Comparison of ENCODE assay signal across 11 cellular contexts in the genomic region with DNA sequence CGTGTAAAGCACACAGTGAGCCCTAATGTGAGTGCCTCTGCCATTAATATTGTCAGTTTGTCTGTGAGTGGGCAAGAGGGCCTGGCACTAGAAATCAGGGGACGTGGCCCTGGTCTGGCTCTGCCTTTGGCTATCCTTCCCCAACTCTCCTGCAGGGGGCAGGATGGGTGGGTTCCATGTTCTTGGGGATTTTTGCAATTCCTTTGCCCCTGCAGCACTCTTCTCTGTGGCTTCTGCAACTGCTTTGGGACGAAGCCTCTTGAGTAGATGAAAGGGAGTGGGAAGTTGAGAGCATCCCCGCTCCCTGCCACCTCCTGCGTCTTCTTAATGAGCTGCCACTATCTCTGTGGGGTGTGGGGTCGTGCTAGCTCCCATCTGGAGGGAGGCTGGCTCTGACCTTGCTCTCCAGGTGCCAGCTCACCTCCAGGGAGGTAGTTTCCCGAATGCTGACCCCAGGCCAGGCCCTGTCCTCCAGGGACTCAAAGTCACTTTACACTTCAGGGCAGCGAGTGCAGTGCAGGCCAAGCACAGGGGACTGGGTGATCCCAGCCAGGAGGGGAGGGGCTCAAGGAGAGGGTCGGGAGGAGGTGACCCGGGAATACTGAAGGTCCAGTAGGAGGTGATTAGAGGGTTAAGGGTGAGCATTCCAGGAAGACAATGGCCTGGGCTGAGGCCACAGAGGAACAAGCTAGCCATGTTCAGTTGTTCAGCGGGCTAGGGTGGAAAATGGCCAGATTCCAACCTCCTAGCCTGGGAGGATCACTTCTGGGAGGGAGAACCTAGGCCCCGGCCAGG.
DNase-seq lines count a peak whose midpoint lies in the region; TF ChIP-seq lines count a peak whose summit lies in the region.
"Had no signal": no experiment of that assay in that cellular context is flagged by ENCODE, and none has a peak within 500 bp of the region (broad histone marks: within the 10 kb centered on the region; RNA-seq: fewer than 3 reads in every experiment).

No MANE protein-coding gene starts in this region.

- no peaks in the 10 kb centered on the region for H3F3A ChIP-seq in Loucy (ENCODE audit: low read depth)

- no peak overlapping the region for H2AFZ ChIP-seq in Loucy (ENCODE audit: low read length)

- H4K20me1 ChIP-seq in Loucy (ENCODE audit: insufficient read depth, low read length, poor library complexity, severe bottlenecking) = no peaks in the 10 kb centered on the region

- no peaks in the 10 kb centered on the region for H3K79me2 ChIP-seq in Loucy (ENCODE audit: insufficient read depth, low read length)

- intact Hi-C loops in cardiac septum (cut with DNase I) = loop anchor here (5.0 kb wide), 2 partner anchors 118 to 717 kb away; no protein-coding TSS in a partner anchor
- intact Hi-C loops in spleen (cut with DNase I; ENCODE audit: low total_unique reads) = loop anchor here (5.0 kb wide), 1 partner anchor 118 kb away; no protein-coding TSS in a partner anchor

- H3K27ac ChIP-seq in cardiac muscle cell (no peak overlapping the region), ectodermal cell (ENCODE audit: insufficient read depth, low read depth, low read length, poor library complexity, severe bottlenecking) (peak overlapping the region; percentile 55), spleen (no peak overlapping the region)
- H3K27ac ChIP-seq: skin epidermis had no signal

- H3K4me1 ChIP-seq in cardiac muscle cell (ENCODE audit: low read depth) (no peaks in the 10 kb centered on the region), Loucy (ENCODE audit: insufficient read depth, low read length, poor library complexity, severe bottlenecking) (no peaks in the 10 kb centered on the region), ectodermal cell (ENCODE audit: control insufficient read depth, insufficient read depth, low read length) (peaks cover 28% of the 10 kb centered on the region), spleen (no peaks in the 10 kb centered on the region)

- DNase-seq in cardiac muscle cell (ENCODE audit: low read depth in 1 of 2, low spot score in 1 of 2) = peak; percentile 18 to 31
- no peak for DNase-seq in cardiac septum (ENCODE audit: low spot score)
- DNase-seq in spleen = no peak
- DNase-seq in Ammon's horn (ENCODE audit: low spot score) = no peak
- no peak for DNase-seq in SW480 (ENCODE audit: low spot score)
- no peak for DNase-seq in cerebellum (ENCODE audit: low spot score)
- DNase-seq: DMS79, MV-4-11 had no signal

- H3K4me2 ChIP-seq in Loucy (ENCODE audit: low read depth, low read length, poor library complexity, severe bottlenecking) = no peak overlapping the region

- WGBS in ectodermal cell, 2 experiments = 54 to 61% methylated on average over 12 of the region's 12 CpGs
- 48 to 69% (median 56%) methylated on average over 12 of the region's 12 CpGs for WGBS in spleen, 5 donors

- H3K36me3 ChIP-seq in cardiac muscle cell = no peaks in the 10 kb centered on the region
- H3K36me3 ChIP-seq in Loucy (ENCODE audit: insufficient read depth, low read length) = no peaks in the 10 kb centered on the region
- no peaks in the 10 kb centered on the region for H3K36me3 ChIP-seq in ectodermal cell (ENCODE audit: control insufficient read depth, insufficient read depth, low read length)
- H3K36me3 ChIP-seq in spleen = no peaks in the 10 kb centered on the region

- H3K9ac ChIP-seq in Loucy (ENCODE audit: low read depth, low read length, poor library complexity, severe bottlenecking) = no peak overlapping the region

- H3K4me3 ChIP-seq in cardiac muscle cell (no peak overlapping the region), Loucy (ENCODE audit: low read length, poor library complexity, severe bottlenecking) (no peak overlapping the region), ectodermal cell (ENCODE audit: insufficient read depth, low read depth, low read length) (no peak overlapping the region), spleen (no peak overlapping the region)
- H3K4me3 ChIP-seq: skin epidermis had no signal

- TF ChIP-seq CTCF in cardiac muscle cell (IDR thresholded peaks at IDR 0.05; ENCODE audit: low read depth, low read length) = peak; percentile 41
- TF ChIP-seq CTCF in Loucy (conservative IDR thresholded peaks at IDR 0.05; ENCODE audit: low read length) = peak; percentile 57
- peak in 6 of 11 experiments; percentile 9 to 48 (median 32) for TF ChIP-seq CTCF in spleen (IDR thresholded peaks at IDR 0.05 in 8 of 11, conservative IDR thresholded peaks at IDR 0.05 in 3 of 11)

- H3K9me3 ChIP-seq in cardiac muscle cell (ENCODE audit: low read depth) (no peaks in the 10 kb centered on the region), Loucy (ENCODE audit: insufficient read depth, low read depth, low read length) (no peaks in the 10 kb centered on the region), ectodermal cell (ENCODE audit: control insufficient read depth, low read length) (no peaks in the 10 kb centered on the region), spleen (peaks cover 0 to 19% (median 6%) of the 10 kb centered on the region in 8 donors)

- no peaks in the 10 kb centered on the region for H3K9me2 ChIP-seq in Loucy (replicated peaks; ENCODE audit: low read depth, low read length)

- no peak for TF ChIP-seq POLR2A in spleen (IDR thresholded peaks at IDR 0.05)

- H3K27me3 ChIP-seq in cardiac muscle cell (no peaks in the 10 kb centered on the region), Loucy (ENCODE audit: insufficient read depth, low read length, poor library complexity, severe bottlenecking) (no peaks in the 10 kb centered on the region), ectodermal cell (ENCODE audit: control insufficient read depth, insufficient read depth, low read length, poor library complexity, severe bottlenecking) (no peaks in the 10 kb centered on the region), spleen (replicated peaks in 1 of 7) (peaks cover 0 to 30% (median 0%) of the 10 kb centered on the region in 7 donors)

Comparison
In these comparisons a context has a peak if more than half of its experiments do, and no peak if none do; other contexts are left out.
1. DNase-seq: peak in cardiac muscle cell (2 of 2); none in cardiac septum (single experiment), spleen (single experiment), Ammon's horn (single experiment), SW480 (single experiment) and cerebellum (single experiment).
2. Peak in every context shown above with its lines, with median percentiles within 50 percentile points of each other: CTCF ChIP-seq.